In the genomic region with DNA sequence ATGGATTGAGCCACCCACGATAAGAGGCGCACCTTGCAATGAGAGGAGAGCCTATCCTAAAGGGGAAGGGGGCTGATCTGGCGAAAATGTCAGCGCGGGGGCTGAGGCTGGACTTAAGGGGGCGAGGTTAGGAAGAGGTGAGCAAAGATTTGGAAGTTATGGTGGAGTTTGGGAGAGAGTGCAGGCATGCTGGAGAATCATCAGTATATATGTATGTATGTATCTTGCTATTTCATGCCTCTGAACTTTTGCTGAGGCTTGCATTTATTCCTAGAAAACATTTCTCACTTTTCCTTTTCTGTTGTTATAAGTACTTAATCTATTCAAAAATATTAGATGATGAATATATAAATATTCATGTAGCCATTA, we compare ENCODE assay signal across 1 cellular context.
TF ChIP-seq lines count a peak whose summit lies in the region.

No MANE protein-coding gene starts in this region.

TF ChIP-seq in endothelial cell of umbilical vein, 7 proteins besides CTCF, POLR2A, EP300 and RAD21:
- TF ChIP-seq, protein P1, sequence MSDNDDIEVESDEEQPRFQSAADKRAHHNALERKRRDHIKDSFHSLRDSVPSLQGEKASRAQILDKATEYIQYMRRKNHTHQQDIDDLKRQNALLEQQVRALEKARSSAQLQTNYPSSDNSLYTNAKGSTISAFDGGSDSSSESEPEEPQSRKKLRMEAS (IDR thresholded peaks at IDR 0.05; ENCODE audit: insufficient read depth, insufficient read length) = no peak
- TF ChIP-seq JUN (IDR thresholded peaks at IDR 0.05; ENCODE audit: borderline replicate concordance, insufficient read depth, insufficient read length, low read depth) (no peak), FOS (IDR thresholded peaks at IDR 0.05; ENCODE audit: borderline replicate concordance, insufficient read depth, low read length) (no peak)
TF ChIP-seq in endothelial cell of umbilical vein: peak in this region for 0.
